1 cellular context compared by ENCODE assay signal in the genomic region with DNA sequence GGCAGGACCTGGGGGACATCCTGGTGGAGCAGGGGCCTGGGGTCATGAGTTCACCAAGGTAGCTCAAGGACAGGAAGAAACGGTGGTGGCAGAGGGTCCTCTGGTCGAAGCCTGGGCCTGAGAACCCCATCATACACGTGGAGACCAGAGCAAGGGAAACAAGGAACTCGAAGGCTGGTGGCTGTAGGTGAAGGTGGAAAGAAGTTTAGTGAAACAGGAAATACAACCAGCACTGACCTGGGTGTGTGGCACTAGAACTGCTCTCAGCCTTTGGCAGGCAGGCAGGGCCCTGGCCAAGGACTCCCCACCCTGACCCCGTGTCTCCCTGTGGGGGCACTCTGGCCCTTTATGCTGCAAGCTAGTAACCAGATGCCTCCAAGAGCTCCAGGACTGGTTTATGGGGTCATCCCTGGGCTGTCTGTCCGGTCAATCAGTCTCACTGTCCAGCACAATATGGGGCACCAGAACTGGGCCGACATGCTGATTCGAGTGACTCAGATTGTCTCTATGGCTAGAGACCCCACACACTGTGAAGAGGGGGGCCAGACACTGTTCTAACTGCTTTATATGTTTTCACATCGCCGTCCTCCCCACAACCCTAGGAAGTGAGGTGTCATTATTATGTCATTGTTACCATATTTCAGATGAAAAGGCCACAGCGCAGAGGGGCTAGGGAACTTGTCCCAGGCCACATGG.
A peak's percentile ranks its signal among the peaks of the same experiment; 100 is the strongest.
TF ChIP-seq lines count a peak whose summit lies in the region.

No MANE protein-coding gene starts in this region.

TF ChIP-seq in GM23338, 12 proteins besides CTCF, POLR2A, EP300 and RAD21:
- 0 out of 2 replicates have a peak, but pooled peaks have one; percentile 16 for TF ChIP-seq POLR2AphosphoS5 (IDR thresholded peaks at IDR 0.05; ENCODE audit: low read depth)
- no peak for TF ChIP-seq JUNB (IDR thresholded peaks at IDR 0.05; ENCODE audit: unreplicated experiment)
TF ChIP-seq in GM23338: peak in this region for 1.
